1 cellular context compared by ENCODE assay signal in genomic region chr20:11711214-11711613, GRCh38.
TF ChIP-seq lines count a peak whose summit lies in the region.

No MANE protein-coding gene starts in this region.

TF ChIP-seq in WTC11, 78 proteins besides CTCF, POLR2A, EP300 and RAD21 (continued from another document):
- TF ChIP-seq, protein P1, sequence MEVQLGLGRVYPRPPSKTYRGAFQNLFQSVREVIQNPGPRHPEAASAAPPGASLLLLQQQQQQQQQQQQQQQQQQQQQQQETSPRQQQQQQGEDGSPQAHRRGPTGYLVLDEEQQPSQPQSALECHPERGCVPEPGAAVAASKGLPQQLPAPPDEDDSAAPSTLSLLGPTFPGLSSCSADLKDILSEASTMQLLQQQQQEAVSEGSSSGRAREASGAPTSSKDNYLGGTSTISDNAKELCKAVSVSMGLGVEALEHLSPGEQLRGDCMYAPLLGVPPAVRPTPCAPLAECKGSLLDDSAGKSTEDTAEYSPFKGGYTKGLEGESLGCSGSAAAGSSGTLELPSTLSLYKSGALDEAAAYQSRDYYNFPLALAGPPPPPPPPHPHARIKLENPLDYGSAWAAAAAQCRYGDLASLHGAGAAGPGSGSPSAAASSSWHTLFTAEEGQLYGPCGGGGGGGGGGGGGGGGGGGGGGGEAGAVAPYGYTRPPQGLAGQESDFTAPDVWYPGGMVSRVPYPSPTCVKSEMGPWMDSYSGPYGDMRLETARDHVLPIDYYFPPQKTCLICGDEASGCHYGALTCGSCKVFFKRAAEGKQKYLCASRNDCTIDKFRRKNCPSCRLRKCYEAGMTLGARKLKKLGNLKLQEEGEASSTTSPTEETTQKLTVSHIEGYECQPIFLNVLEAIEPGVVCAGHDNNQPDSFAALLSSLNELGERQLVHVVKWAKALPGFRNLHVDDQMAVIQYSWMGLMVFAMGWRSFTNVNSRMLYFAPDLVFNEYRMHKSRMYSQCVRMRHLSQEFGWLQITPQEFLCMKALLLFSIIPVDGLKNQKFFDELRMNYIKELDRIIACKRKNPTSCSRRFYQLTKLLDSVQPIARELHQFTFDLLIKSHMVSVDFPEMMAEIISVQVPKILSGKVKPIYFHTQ (CRISPR knock-in tag; IDR thresholded peaks at IDR 0.05) = no peak
- TF ChIP-seq, protein P2, sequence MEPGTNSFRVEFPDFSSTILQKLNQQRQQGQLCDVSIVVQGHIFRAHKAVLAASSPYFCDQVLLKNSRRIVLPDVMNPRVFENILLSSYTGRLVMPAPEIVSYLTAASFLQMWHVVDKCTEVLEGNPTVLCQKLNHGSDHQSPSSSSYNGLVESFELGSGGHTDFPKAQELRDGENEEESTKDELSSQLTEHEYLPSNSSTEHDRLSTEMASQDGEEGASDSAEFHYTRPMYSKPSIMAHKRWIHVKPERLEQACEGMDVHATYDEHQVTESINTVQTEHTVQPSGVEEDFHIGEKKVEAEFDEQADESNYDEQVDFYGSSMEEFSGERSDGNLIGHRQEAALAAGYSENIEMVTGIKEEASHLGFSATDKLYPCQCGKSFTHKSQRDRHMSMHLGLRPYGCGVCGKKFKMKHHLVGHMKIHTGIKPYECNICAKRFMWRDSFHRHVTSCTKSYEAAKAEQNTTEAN (CRISPR knock-in tag; IDR thresholded peaks at IDR 0.05) = no peak
- TF ChIP-seq JUN (CRISPR knock-in tag; IDR thresholded peaks at IDR 0.05) = no peak
